In genomic region chr1:180802849-180803248, GRCh38 we compare ENCODE assay signal across 8 cellular contexts.
"Had no signal": no experiment of that assay in that cellular context is flagged by ENCODE, and none has a peak within 500 bp of the region (broad histone marks: within the 10 kb centered on the region; RNA-seq: fewer than 3 reads in every experiment).

No MANE protein-coding gene starts in this region.

- FAIRE-seq: HepG2, HTR-8/SVneo had no signal

- H3K9me3 Mint-ChIP-seq: IgD-negative memory B cell had no signal

- H3K4me3 Mint-ChIP-seq: IgD-negative memory B cell had no signal

- H3K4me2 ChIP-seq: KMS-11 had no signal

- H3K27ac Mint-ChIP-seq: IgD-negative memory B cell had no signal

- H3K9ac ChIP-seq: KMS-11 had no signal

- H3K27me3 Mint-ChIP-seq: IgD-negative memory B cell had no signal

- ATAC-seq: HepG2 had no signal

- DNase-seq: IMR-90, KBM-7, KG1 had no signal

- H3K27ac ChIP-seq: HL-60, KMS-11 had no signal
